8 cellular contexts compared by ENCODE assay signal in the genomic region with DNA sequence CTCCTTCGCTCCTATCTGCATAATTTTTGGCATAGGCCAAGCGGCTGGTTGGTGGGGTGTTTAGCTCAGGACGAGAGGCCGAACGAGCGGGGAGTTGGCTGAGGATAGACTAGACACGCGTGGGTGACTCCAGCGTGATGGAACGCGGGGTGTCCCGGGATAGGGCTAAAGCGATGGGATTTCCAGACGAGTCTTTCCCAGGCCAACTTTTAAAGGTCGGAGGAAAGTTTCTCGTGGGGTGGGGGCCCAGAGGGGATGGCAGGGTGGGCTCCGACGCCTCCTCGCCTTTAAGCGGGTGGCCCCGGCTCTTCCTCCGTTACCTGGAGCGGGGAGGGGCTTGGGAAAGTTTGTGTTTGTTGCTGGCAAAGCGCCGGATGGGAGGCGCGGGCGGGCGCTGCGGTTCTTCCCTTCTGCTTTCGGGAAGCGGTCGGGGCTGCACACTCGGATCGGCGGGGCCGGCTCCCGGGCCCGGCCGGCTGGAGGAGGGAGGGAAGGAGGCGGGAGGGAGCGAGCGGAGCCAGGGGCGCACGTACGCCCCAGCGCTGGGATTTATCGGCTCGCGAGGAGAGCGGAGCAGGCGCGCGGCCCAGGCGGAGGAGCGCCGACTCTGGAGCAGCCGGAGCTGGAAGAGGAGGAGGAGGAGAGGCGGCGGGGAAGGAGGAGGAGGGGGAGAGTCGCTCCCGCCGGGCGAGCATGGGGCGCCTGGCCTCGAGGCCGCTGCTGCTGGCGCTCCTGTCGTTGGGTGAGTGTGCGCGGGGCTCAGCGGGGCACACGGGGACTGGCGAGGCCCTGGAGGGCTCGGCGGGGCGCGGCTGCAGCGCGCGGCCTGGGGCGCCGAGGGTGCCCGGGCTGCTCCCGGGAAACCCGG. TPM values are rescaled to one million over a fixed set of nuclear protein-coding genes. Genes with fewer than 3 reads are reported as not detected.
DNase-seq lines count a peak whose midpoint lies in the region; ATAC-seq, FAIRE-seq and TF ChIP-seq lines count a peak whose summit lies in the region.

A gene (plus strand): TSS at position 406 of the 868 bp plus-strand sequence. CDS start 288 bp downstream, at position 694.

- H3K79me2 ChIP-seq in HepG2 (ENCODE audit: insufficient read depth, low read length) = no peaks in the 10 kb centered on the region

- POLR2A ChIA-PET in activated B cell treated with CpG ODN at 0.5 μM for 24 hours (lab: Charles Lee) = no interaction called here
- POLR2A ChIA-PET in HepG2 (lab: Yijun Ruan, JAX) = no interaction called here

- no peak within 1 kb of the TSS for H2AFZ ChIP-seq in HepG2 (ENCODE audit: low read length)

- TF ChIP-seq CTCF in Calu3 (IDR thresholded peaks at IDR 0.05; ENCODE audit: unreplicated experiment) (no peak), activated B cell treated with CpG ODN at 0.5 μM for 24 hours (IDR thresholded peaks at IDR 0.05) (no peak), dorsolateral prefrontal cortex (IDR thresholded peaks at IDR 0.05 in 54 of 56, conservative IDR thresholded peaks at IDR 0.05 in 2 of 56; ENCODE audit: low read depth in 1 of 56, partially characterized antibody in 56 of 56) (no peak), HepG2 (CRISPR knock-in tag; IDR thresholded peaks at IDR 0.05) (no peak), GM13976 (IDR thresholded peaks at IDR 0.05; ENCODE audit: borderline replicate concordance, control extremely low read depth, extremely low read depth, insufficient read depth, missing control alignments) (no peak)

- H3K4me3 ChIP-seq in dorsolateral prefrontal cortex (peak within 1 kb of the TSS; percentile 50 to 85 (median 70)), HepG2 (replicated peaks in 1 of 3; ENCODE audit: insufficient read depth in 1 of 3, low read depth in 2 of 3, low read length in 3 of 3) (peak within 1 kb of the TSS; percentile 58 to 70 (median 67); a peak in 5 of 6 replicates)

- 3% methylated on average over 24 of the region's 86 CpGs for WGBS in HepG2 (ENCODE audit: low lambda C conversion rate)

- peak within 1 kb of the TSS; percentile 73 for H3K4me2 ChIP-seq in HepG2 (ENCODE audit: low read depth, low read length)

- BruUV-seq in Calu3 (replicated peaks; lab: Mats Ljungman, UMichigan) (no TSS peak), HepG2 (replicated peaks; lab: Mats Ljungman, UMichigan) (no TSS peak)

- H3K27me3 Mint-ChIP-seq in Calu3 (ENCODE audit: unreplicated experiment) (no peaks in the 10 kb centered on the region), activated B cell treated with CpG ODN at 0.5 μM for 24 hours (peaks cover 22% of the 10 kb centered on the region)

- no peak for FAIRE-seq in HepG2 (lab: Jason Lieb, UNC)

- peaks cover 7% of the 10 kb centered on the region; the same call in 1 of the 2 replicates for H3K4me1 ChIP-seq in HepG2 (ENCODE audit: insufficient read depth, low read length)

- H3K36me3 Mint-ChIP-seq in Calu3 (ENCODE audit: insufficient read depth, unreplicated experiment) = no peaks in the 10 kb centered on the region
- H3K36me3 Mint-ChIP-seq in activated B cell treated with CpG ODN at 0.5 μM for 24 hours (ENCODE audit: low read depth) = no peaks in the 10 kb centered on the region

- H4K20me1 ChIP-seq in HepG2 (ENCODE audit: insufficient read depth, low read length) = no peaks in the 10 kb centered on the region

- H3K27ac ChIP-seq in dorsolateral prefrontal cortex = peak within 1 kb of the TSS in 45 of 59 donors; percentile 3 to 83 (median 58)
- no peak within 1 kb of the TSS for H3K27ac ChIP-seq in HepG2 (ENCODE audit: extremely low read length, insufficient read depth, low read length)

- ATAC-seq in activated B cell treated with CpG ODN at 0.5 μM for 24 hours (ENCODE audit: low read depth) = no peak
- peak; percentile 76 for ATAC-seq in HepG2
- no peak for ATAC-seq in GM19463 (IDR thresholded peaks at IDR 0.05; ENCODE audit: unreplicated experiment)

- peak within 1 kb of the TSS; percentile 27; the same call in 1 of the 2 replicates for H3K9ac ChIP-seq in HepG2 (ENCODE audit: insufficient read depth, low read depth, low read length)

- CTCF ChIA-PET in Calu3 (lab: Charles Lee) (interaction anchor here (0.6 kb wide), 1 partner anchor 142 kb away, joined by 3 read pairs; no protein-coding TSS in a partner anchor), activated B cell treated with CpG ODN at 0.5 μM for 24 hours (lab: Charles Lee) (no interaction called here), HepG2 (lab: Yijun Ruan, JAX; ENCODE audit: low intra/inter-chr PET ratio, low total read pairs) (no interaction called here)

- DNase-seq in Calu3 = peak; percentile 65
- DNase-seq in LoVo (ENCODE audit: low spot score) = peak; percentile 49
- DNase-seq in activated B cell treated with CpG ODN at 0.5 μM for 24 hours = no peak
- peak in 7 of 10 donors; percentile 12 to 70 (median 44) for DNase-seq in dorsolateral prefrontal cortex
- DNase-seq in HepG2 (ENCODE audit: low spot score) = no peak
- peak; percentile 40 for DNase-seq in stimulated activated CD4-positive, alpha-beta T cell treated with anti-CD3 and anti-CD28 coated beads, Interleukin-4, amount 100 ng/mL, for 1 hour
- DNase-seq in GM13976 (ENCODE audit: low spot score) = no peak

- H3K27ac Mint-ChIP-seq in Calu3 (ENCODE audit: unreplicated experiment) = peak within 1 kb of the TSS; percentile 62
- H3K27ac Mint-ChIP-seq in activated B cell treated with CpG ODN at 0.5 μM for 24 hours = no peak within 1 kb of the TSS

- H3K27me3 ChIP-seq in dorsolateral prefrontal cortex (no peaks in the 10 kb centered on the region), HepG2 (ENCODE audit: control insufficient read depth in 1 of 2, insufficient read depth in 2 of 2, low read length in 2 of 2) (peaks cover 3 to 34% of the 10 kb centered on the region in 2 experiments; a peak in 4 of 5 replicates)

- H3K4me1 Mint-ChIP-seq in Calu3 (ENCODE audit: low read depth, unreplicated experiment) (no peaks in the 10 kb centered on the region), activated B cell treated with CpG ODN at 0.5 μM for 24 hours (peaks cover 4% of the 10 kb centered on the region)

- no peaks in the 10 kb centered on the region for H3K36me3 ChIP-seq in HepG2 (replicated peaks in 1 of 2; ENCODE audit: control insufficient read depth in 1 of 2, insufficient read depth in 2 of 2, low read length in 2 of 2)

- TF ChIP-seq RAD21 in HepG2 (CRISPR knock-in tag; IDR thresholded peaks at IDR 0.05) = no peak

- in situ Hi-C loops in HepG2 (cut with HindIII; ENCODE audit: extremely low pct_ligation_motif_present, low pct_unique_long_range_greater_than_20kb) (no loop called here), GM13976 (cut with MboI; ENCODE audit: low sequenced_read_pairs, unreplicated experiment) (no loop called here)

- H3K9me3 ChIP-seq in HepG2 (ENCODE audit: low read length) = no peaks in the 10 kb centered on the region

- TF ChIP-seq EP300 in HepG2 (IDR thresholded peaks at IDR 0.05; ENCODE audit: low read depth in 2 of 2, low read length in 2 of 2) = no peak
- TF ChIP-seq EP300 in HepG2 (CRISPR knock-in tag; IDR thresholded peaks at IDR 0.05; ENCODE audit: borderline replicate concordance) = no peak

- H3K9me3 Mint-ChIP-seq in Calu3 (ENCODE audit: low read depth, unreplicated experiment) (no peaks in the 10 kb centered on the region), activated B cell treated with CpG ODN at 0.5 μM for 24 hours (no peaks in the 10 kb centered on the region)

- TF ChIP-seq POLR2A in HepG2 (IDR thresholded peaks at IDR 0.05; ENCODE audit: insufficient read depth in 1 of 2, low read depth in 2 of 2, low read length in 2 of 2) = no peak

- H3K4me3 Mint-ChIP-seq in Calu3 (ENCODE audit: low read depth, unreplicated experiment) (no peak within 1 kb of the TSS), activated B cell treated with CpG ODN at 0.5 μM for 24 hours (peak within 1 kb of the TSS; percentile 32)

- intact Hi-C loops in Calu3 (cut with micrococcal nuclease; ENCODE audit: unreplicated experiment) = loop anchor here (10.0 kb wide), 1 partner anchor 55 kb away; no protein-coding TSS in a partner anchor
- intact Hi-C loops in activated B cell treated with CpG ODN at 0.5 μM for 24 hours (cut with micrococcal nuclease) = no loop called here
- intact Hi-C loops in dorsolateral prefrontal cortex (cut with DNase I) = no loop called here
- intact Hi-C loops in HepG2 (cut with micrococcal nuclease; ENCODE audit: unreplicated experiment) = no loop called here

RNA-seq across cellular contexts. Expression of the gene that starts here (rescaled TPM):
- 29.4 and 44.6 TPM in 2 replicates for total RNA-seq in Calu3 (2022)
- total RNA-seq in activated B cell treated with CpG ODN at 0.5 μM for 24 hours = not detected in 2 replicates
- total RNA-seq in dorsolateral prefrontal cortex = 10 to 100 TPM; 10.1 to 48.6 (median 27.8) TPM
- total RNA-seq in HepG2 (2016; rRNA removed; fragmentation: Illumina TruSeq; extraction: Trizol) = 5.2 and 11.3 TPM in 2 replicates
- total RNA-seq in HepG2 (2016; cell fraction: cytosol; rRNA removed; fragmentation: Illumina TruSeq; extraction: Trizol; ENCODE audit: low read depth) = 0.30 and 0.44 TPM in 2 replicates
- total RNA-seq in HepG2 (2016; cell fraction: insoluble cytoplasmic fraction; rRNA removed; fragmentation: Illumina TruSeq; extraction: Trizol) = 4.6 and 10.3 TPM in 2 replicates
- total RNA-seq in HepG2 (2016; cell fraction: membrane; rRNA removed; fragmentation: Illumina TruSeq; extraction: Trizol) = 2.2 and 2.3 TPM in 2 replicates
- 10.6 and 12.9 TPM in 2 replicates for total RNA-seq in HepG2 (2016; cell fraction: nucleus; rRNA removed; fragmentation: Illumina TruSeq; extraction: Trizol)
- polyA plus RNA-seq in HepG2 (2011; rRNA removed) = 3.3 and 3.5 TPM in 2 replicates
- polyA plus RNA-seq in HepG2 (2011; cell fraction: cytosol; rRNA removed) = 2.2 and 2.7 TPM in 2 replicates
- polyA plus RNA-seq in HepG2 (2011; cell fraction: nucleus; rRNA removed) = 1.7 and 1.8 TPM in 2 replicates
- polyA plus RNA-seq in HepG2 (2012) = 2.2 and 3.3 TPM in 2 replicates
- polyA plus RNA-seq in HepG2 (2016; cell fraction: cytosol; fragmentation: Illumina TruSeq; extraction: Trizol; ENCODE audit: low read depth) = 0.94 and 1.1 TPM in 2 replicates
- 4.4 and 4.6 TPM in 2 replicates for polyA plus RNA-seq in HepG2 (2016; cell fraction: insoluble cytoplasmic fraction; fragmentation: Illumina TruSeq; extraction: Trizol; ENCODE audit: low read depth)
- polyA plus RNA-seq in HepG2 (2016; cell fraction: membrane; fragmentation: Illumina TruSeq; extraction: Trizol; ENCODE audit: low read depth) = 1.9 and 2.4 TPM in 2 replicates
- polyA plus RNA-seq in HepG2 (2016; cell fraction: nucleus; fragmentation: Illumina TruSeq; extraction: Trizol; ENCODE audit: insufficient read depth, low read depth) = 15.1 and 17.0 TPM in 2 replicates
- 7.4 and 47.2 TPM in 2 replicates for polyA minus RNA-seq in HepG2 (2011; rRNA and poly(A)+ RNA removed; ENCODE audit: low replicate concordance)
- polyA minus RNA-seq in HepG2 (2011; cell fraction: cytosol; rRNA and poly(A)+ RNA removed) = 2.9 and 5.4 TPM in 2 replicates
- polyA minus RNA-seq in HepG2 (2011; cell fraction: nucleus; rRNA and poly(A)+ RNA removed) = 3.1 and 3.5 TPM in 2 replicates

Comparison
In these comparisons a context has a peak if more than half of its experiments do, and no peak if none do; other contexts are left out.
1. DNase-seq: peak in Calu3 (single experiment), LoVo (single experiment), dorsolateral prefrontal cortex (7 of 10) and stimulated activated CD4-positive, alpha-beta T cell treated with anti-CD3 and anti-CD28 coated beads, Interleukin-4, amount 100 ng/mL, for 1 hour (single experiment); none in activated B cell treated with CpG ODN at 0.5 μM for 24 hours (single experiment), HepG2 (single experiment) and GM13976 (single experiment).